ENCODE assay signal across 8 cellular contexts in genomic region chr3:41961061-41961749, GRCh38. TPM values are rescaled to one million over a fixed set of nuclear protein-coding genes. Genes with fewer than 3 reads are reported as not detected.
A peak's percentile ranks its signal among the peaks of the same experiment; 100 is the strongest.
DNase-seq lines count a peak whose midpoint lies in the region; ATAC-seq, FAIRE-seq and TF ChIP-seq lines count a peak whose summit lies in the region.

No MANE protein-coding gene starts in this region.

- H3K4me3 Mint-ChIP-seq in activated CD4-positive, alpha-beta T cell treated with anti-CD3 and anti-CD28 coated beads for 36 hours = peak overlapping the region; percentile 95
- H3K4me3 Mint-ChIP-seq in dendritic cell treated with granulocyte-macrophage colony-stimulating factor and Interleukin-4, amounts not matched to agents 40 ng/mL and 50 ng/mL, for 4 days = peak overlapping the region; percentile 100

- peaks cover 13% of the 10 kb centered on the region for H3K4me1 Mint-ChIP-seq in activated CD4-positive, alpha-beta T cell treated with anti-CD3 and anti-CD28 coated beads for 36 hours
- peaks cover 23% of the 10 kb centered on the region for H3K4me1 Mint-ChIP-seq in dendritic cell treated with granulocyte-macrophage colony-stimulating factor and Interleukin-4, amounts not matched to agents 40 ng/mL and 50 ng/mL, for 4 days (ENCODE audit: low read depth)

- no peak for TF ChIP-seq POLR2A in GM12892 (IDR thresholded peaks at IDR 0.05; ENCODE audit: low read depth, low read length)
- no peak for TF ChIP-seq POLR2A in right lobe of liver (IDR thresholded peaks at IDR 0.05)

- no peaks in the 10 kb centered on the region for H3K36me3 ChIP-seq in right lobe of liver

- CTCF ChIA-PET in activated CD4-positive, alpha-beta T cell treated with anti-CD3 and anti-CD28 coated beads for 36 hours (lab: Charles Lee) = interaction anchor here (0.8 kb wide), 1 partner anchor 37 kb away, joined by 5 read pairs; no protein-coding TSS in a partner anchor

- intact Hi-C loops in activated CD4-positive, alpha-beta T cell treated with anti-CD3 and anti-CD28 coated beads for 36 hours (cut with DNase I, micrococcal nuclease) = loop anchor here (5.0 kb wide), 6 partner anchors 136 to 1661 kb away; partner anchors contain the start of genes ANO10 (in 1 of the 2), SNRK (in 1 of the 2), VIPR1 (in 1 of the 2) and ZNF621 (in 1 of the 2)
- intact Hi-C loops in dendritic cell treated with granulocyte-macrophage colony-stimulating factor and Interleukin-4, amounts not matched to agents 40 ng/mL and 50 ng/mL, for 4 days (cut with micrococcal nuclease) = loop anchor here (5.0 kb wide), 2 partner anchors 641 to 1654 kb away; partner anchors contain the start of genes EIF1B and NKTR
- intact Hi-C loops in right lobe of liver (cut with DNase I) = no loop called here

- TF ChIP-seq CTCF in right lobe of liver (IDR thresholded peaks at IDR 0.05) = no peak

- no peaks in the 10 kb centered on the region for H3K36me3 Mint-ChIP-seq in activated CD4-positive, alpha-beta T cell treated with anti-CD3 and anti-CD28 coated beads for 36 hours (ENCODE audit: low read depth)
- peaks cover 10% of the 10 kb centered on the region for H3K36me3 Mint-ChIP-seq in dendritic cell treated with granulocyte-macrophage colony-stimulating factor and Interleukin-4, amounts not matched to agents 40 ng/mL and 50 ng/mL, for 4 days (ENCODE audit: low read depth)

- POLR2A ChIA-PET in activated CD4-positive, alpha-beta T cell treated with anti-CD3 and anti-CD28 coated beads for 36 hours (lab: Charles Lee) = interaction anchor here (0.9 kb wide), 1 partner anchor 51 kb away, joined by 4 read pairs; no protein-coding TSS in a partner anchor

- peak overlapping the region; percentile 71 to 93 (median 78) for H3K4me3 ChIP-seq in right lobe of liver

- DNase-seq in GM12892 (ENCODE audit: insufficient read length) (peak; percentile 14), NCI-H146 treated with DMSO at 0.1 percent for 48 hours (lab: John Stamatoyannopoulos, UW; ENCODE audit: unreplicated experiment) (peak; percentile 1), right lobe of liver (peak; percentile 49 to 64 (median 54)), NK-92 (lab: John Stamatoyannopoulos, UW; ENCODE audit: unreplicated experiment) (no peak)
- peak; percentile 75 for DNase-seq in activated CD4-positive, alpha-beta T cell treated with anti-CD3 and anti-CD28 coated beads for 36 hours
- peak; percentile 35 for DNase-seq in stimulated activated CD4-positive, alpha-beta T cell treated with anti-CD3 and anti-CD28 coated beads, Interleukin-2, amount 100 ng/mL, for 48 hours

- peaks cover 0 to 7% (median 4%) of the 10 kb centered on the region in 4 donors for H3K4me1 ChIP-seq in right lobe of liver

- H3K9me3 Mint-ChIP-seq in activated CD4-positive, alpha-beta T cell treated with anti-CD3 and anti-CD28 coated beads for 36 hours (ENCODE audit: low read depth) = no peaks in the 10 kb centered on the region
- H3K9me3 Mint-ChIP-seq in dendritic cell treated with granulocyte-macrophage colony-stimulating factor and Interleukin-4, amounts not matched to agents 40 ng/mL and 50 ng/mL, for 4 days = no peaks in the 10 kb centered on the region

- no peaks in the 10 kb centered on the region for H3K9me3 ChIP-seq in right lobe of liver

- peak overlapping the region; percentile 92 for H3K27ac Mint-ChIP-seq in activated CD4-positive, alpha-beta T cell treated with anti-CD3 and anti-CD28 coated beads for 36 hours
- H3K27ac Mint-ChIP-seq in dendritic cell treated with granulocyte-macrophage colony-stimulating factor and Interleukin-4, amounts not matched to agents 40 ng/mL and 50 ng/mL, for 4 days = peak overlapping the region; percentile 97

- peak overlapping the region; percentile 31 to 60 (median 56) for H3K27ac ChIP-seq in right lobe of liver

- FAIRE-seq in GM12892 (lab: Jason Lieb, UNC) = peak; percentile 40

- H3K27me3 Mint-ChIP-seq in activated CD4-positive, alpha-beta T cell treated with anti-CD3 and anti-CD28 coated beads for 36 hours = no peaks in the 10 kb centered on the region
- no peaks in the 10 kb centered on the region for H3K27me3 Mint-ChIP-seq in dendritic cell treated with granulocyte-macrophage colony-stimulating factor and Interleukin-4, amounts not matched to agents 40 ng/mL and 50 ng/mL, for 4 days

- no peaks in the 10 kb centered on the region for H3K27me3 ChIP-seq in right lobe of liver

- ATAC-seq in HG02759 (IDR thresholded peaks at IDR 0.05; ENCODE audit: unreplicated experiment) (peak; percentile 10), right lobe of liver (peak; percentile 5 to 43 (median 11))
- peak; percentile 33 for ATAC-seq in activated CD4-positive, alpha-beta T cell treated with anti-CD3 and anti-CD28 coated beads for 36 hours

- 14% methylated on average over 2 of the region's 43 CpGs for WGBS in right lobe of liver (ENCODE audit: insufficient coverage, low coverage, low lambda C conversion rate, missing lambda C conversion rate)

RNA-seq across cellular contexts. Expression of gene ULK4, which starts 0.7 kb away (rescaled TPM):
- 7.5 TPM for polyA plus RNA-seq in GM12892 (2012; ENCODE audit: missing spikeins)
- 10 to 100 TPM; 13.1 to 14.2 TPM for total RNA-seq in activated CD4-positive, alpha-beta T cell treated with anti-CD3 and anti-CD28 coated beads for 36 hours
- total RNA-seq in right lobe of liver = 1 to 10 TPM; 2.8 to 5.6 (median 4.9) TPM

Comparison
In these comparisons a context has a peak if more than half of its experiments do, and no peak if none do; other contexts are left out.
1. intact Hi-C loops: an anchor here in activated CD4-positive, alpha-beta T cell treated with anti-CD3 and anti-CD28 coated beads for 36 hours (5.0 kb wide) and dendritic cell treated with granulocyte-macrophage colony-stimulating factor and Interleukin-4, amounts not matched to agents 40 ng/mL and 50 ng/mL, for 4 days (5.0 kb wide); none called in right lobe of liver.